15 cellular contexts compared by ENCODE assay signal in genomic region chr4:4428966-4429875, GRCh38. TPM values are rescaled to one million over a fixed set of nuclear protein-coding genes. Genes with fewer than 3 reads are reported as not detected.
"Had no signal": no experiment of that assay in that cellular context is flagged by ENCODE, and none has a peak within 500 bp of the region (broad histone marks: within the 10 kb centered on the region; RNA-seq: fewer than 3 reads in every experiment).

No MANE protein-coding gene starts in this region.

- H3K27me3 Mint-ChIP-seq: naive thymus-derived CD8-positive, alpha-beta T cell had no signal

- H3K4me3 ChIP-seq: lung, prostate gland, spleen, suprapubic skin, upper lobe of right lung had no signal

- DNase-seq: activated CD4-positive, alpha-beta T cell treated with anti-CD3 and anti-CD28 coated beads for 4 hours; activated naive CD4-positive, alpha-beta T cell; effector CD8-positive, alpha-beta T cell; hypothalamus; spleen; stimulated activated CD4-positive, alpha-beta T cell treated with anti-CD3 and anti-CD28 coated beads, Interleukin-1b, Interleukin-23, amount 100 ng/mL, for 48 hours; stimulated activated naive CD4-positive, alpha-beta T cell treated with Interleukin-2 at 50 U/mL for 16 hours; SW 1271; upper lobe of right lung had no signal

- H3K4me3 Mint-ChIP-seq: activated T-helper 1 cell treated with anti-CD3 and anti-CD28 coated beads, Interleukin-12 subunit alpha, Interleukin-12 subunit beta, Interleukin-2, Interleukin-4 antibody, amounts not matched to agents 30 ng/mL and 10 ng/mL and 1 ng/mL, durations not matched to agents 14 hours and 24 hours and 36 hours; naive thymus-derived CD8-positive, alpha-beta T cell had no signal

- H3K27ac ChIP-seq: prostate gland, spleen, suprapubic skin, upper lobe of right lung had no signal

- H3K9me3 Mint-ChIP-seq: activated T-helper 1 cell treated with anti-CD3 and anti-CD28 coated beads, Interleukin-12 subunit alpha, Interleukin-12 subunit beta, Interleukin-2, Interleukin-4 antibody, amounts not matched to agents 30 ng/mL and 10 ng/mL and 1 ng/mL, durations not matched to agents 14 hours and 24 hours and 36 hours; naive thymus-derived CD8-positive, alpha-beta T cell had no signal

- H3K27ac Mint-ChIP-seq: activated T-helper 1 cell treated with anti-CD3 and anti-CD28 coated beads, Interleukin-12 subunit alpha, Interleukin-12 subunit beta, Interleukin-2, Interleukin-4 antibody, amounts not matched to agents 30 ng/mL and 10 ng/mL and 1 ng/mL, durations not matched to agents 14 hours and 24 hours and 36 hours had no signal

RNA-seq across cellular contexts. Expression of gene NSG1, which starts 42.3 kb away (rescaled TPM):
- total RNA-seq: glomerular endothelial cell had no signal
